ENCODE assay signal across 8 cellular contexts in genomic region chr6:28281288-28282064, GRCh38. TPM values are rescaled to one million over a fixed set of nuclear protein-coding genes. Genes with fewer than 3 reads are reported as not detected.
A peak's percentile ranks its signal among the peaks of the same experiment; 100 is the strongest.
DNase-seq lines count a peak whose midpoint lies in the region; ATAC-seq and TF ChIP-seq lines count a peak whose summit lies in the region.

Gene PGBD1, plus strand, starts transcription at chr6:28281572. Its CDS starts 2,242 bp downstream, at chr6:28283814.

- H3K27ac ChIP-seq in GM23338 (ENCODE audit: low read depth) (no peak within 1 kb of the TSS), RWPE2 (ENCODE audit: poor library complexity, severe bottlenecking) (peak within 1 kb of the TSS; percentile 6), tibial nerve (peak within 1 kb of the TSS in 3 of 4 donors; percentile 15 to 45 (median 21))

- peak within 1 kb of the TSS; percentile 97 for H3K4me3 ChIP-seq in GM23338
- peak within 1 kb of the TSS; percentile 73 for H3K4me3 ChIP-seq in RWPE2 (ENCODE audit: severe bottlenecking)
- H3K4me3 ChIP-seq in tibial nerve, result peak within 1 kb of the TSS; percentile 39 to 74 (median 64)

- peak within 1 kb of the TSS; percentile 91 for H3K4me2 ChIP-seq in GM23338

- no peaks in the 10 kb centered on the region; the same call in 1 of the 2 replicates for H4K20me1 ChIP-seq in GM23338 (replicated peaks; ENCODE audit: insufficient read depth)

- no peaks in the 10 kb centered on the region for H3K27me3 Mint-ChIP-seq in GM23338 (ENCODE audit: insufficient read depth, low read depth, poor library complexity)

- H3K36me3 ChIP-seq in ES-I3 (ENCODE audit: insufficient read depth, low read length) (peaks cover 5% of the 10 kb centered on the region; the same call in 1 of the 2 replicates), GM23338 (ENCODE audit: insufficient read depth) (0 out of 2 replicates have a peak, but pooled peaks cover 20% of the 10 kb centered on the region), RWPE2 (ENCODE audit: low read depth) (peaks cover 26% of the 10 kb centered on the region), tibial nerve (peaks cover 0 to 50% (median 0%) of the 10 kb centered on the region in 3 donors)

- H3K4me1 ChIP-seq in ES-I3 (ENCODE audit: insufficient read depth, low read length) (0 out of 2 replicates have a peak, but pooled peaks cover 5% of the 10 kb centered on the region), GM23338 (ENCODE audit: insufficient read depth) (peaks cover 14% of the 10 kb centered on the region), RWPE2 (ENCODE audit: insufficient read depth, poor library complexity, severe bottlenecking) (peaks cover 6% of the 10 kb centered on the region), tibial nerve (peaks cover 0 to 17% (median 5%) of the 10 kb centered on the region in 4 donors)

- H3K4me1 Mint-ChIP-seq in GM23338, result peaks cover 13% of the 10 kb centered on the region

- 0 to 1% methylated on average over 26 to 50 of the region's 50 CpGs for WGBS in tibial nerve, 2 donors

- peaks cover 21% of the 10 kb centered on the region for H3K79me2 ChIP-seq in GM23338 (replicated peaks; ENCODE audit: insufficient read depth)

- no peaks in the 10 kb centered on the region for H3F3A ChIP-seq in GM23338 (replicated peaks; ENCODE audit: low read depth)

- no peak for TF ChIP-seq CTCF in GM23338 (conservative IDR thresholded peaks at IDR 0.05; ENCODE audit: low read depth in 2 of 2)
- TF ChIP-seq CTCF in RWPE2 (IDR thresholded peaks at IDR 0.05; ENCODE audit: poor library complexity, severe bottlenecking), result no peak
- no peak for TF ChIP-seq CTCF in tibial nerve (IDR thresholded peaks at IDR 0.05)

- H3K27me3 ChIP-seq in GM23338 (ENCODE audit: insufficient read depth), result no peaks in the 10 kb centered on the region
- no peaks in the 10 kb centered on the region for H3K27me3 ChIP-seq in RWPE2 (ENCODE audit: insufficient read depth, poor library complexity, severe bottlenecking)
- no peaks in the 10 kb centered on the region for H3K27me3 ChIP-seq in tibial nerve

- peak within 1 kb of the TSS; percentile 98 for H3K4me3 Mint-ChIP-seq in GM23338

- ATAC-seq in GM23338 (peak; percentile 99), RWPE2 (ENCODE audit: low read depth) (peak; percentile 94)
- peak; percentile 86 to 93 for ATAC-seq in activated naive CD4-positive, alpha-beta T cell treated with anti-CD3 and anti-CD28 coated beads, Interleukin-2, amount 50 U/mL, for 72 hours

- TF ChIP-seq EP300 in tibial nerve (IDR thresholded peaks at IDR 0.05), result no peak

- no peak within 1 kb of the TSS for H3K27ac Mint-ChIP-seq in GM23338
- H3K27ac Mint-ChIP-seq in activated naive CD4-positive, alpha-beta T cell treated with anti-CD3 and anti-CD28 coated beads, Interleukin-2, amount 50 U/mL, for 72 hours, result no peak within 1 kb of the TSS

- no peak for TF ChIP-seq POLR2A in tibial nerve (IDR thresholded peaks at IDR 0.05)

- H2AFZ ChIP-seq in GM23338, result peak within 1 kb of the TSS; percentile 100

- DNase-seq in GM23338 (ENCODE audit: low spot score) (peak; percentile 93), LoVo (ENCODE audit: low spot score) (peak; percentile 73), RWPE2 (ENCODE audit: low spot score) (peak; percentile 82), head of caudate nucleus (peak; percentile 37 to 91 (median 80)), occipital lobe (lab: John Stamatoyannopoulos, UW) (peak; percentile 60), tibial nerve (ENCODE audit: low spot score in 2 of 2) (peak in 1 of 2 donors; percentile 16)
- peak in 1 of 2 donors; percentile 67 for DNase-seq in activated naive CD4-positive, alpha-beta T cell treated with anti-CD3 and anti-CD28 coated beads, Interleukin-2, amount 50 U/mL, for 72 hours (ENCODE audit: low spot score in 2 of 2)

- intact Hi-C loops in head of caudate nucleus (cut with DNase I), result no loop called here

- H3K9me3 ChIP-seq in ES-I3 (ENCODE audit: control insufficient read depth, insufficient read depth, low read length) (no peaks in the 10 kb centered on the region), RWPE2 (ENCODE audit: severe bottlenecking) (no peaks in the 10 kb centered on the region), tibial nerve (peaks cover 0 to 19% (median 0%) of the 10 kb centered on the region in 4 donors)

- no peaks in the 10 kb centered on the region for H3K9me2 ChIP-seq in GM23338 (ENCODE audit: insufficient read depth)

- H3K36me3 Mint-ChIP-seq in GM23338 (ENCODE audit: low read depth), result peaks cover 13% of the 10 kb centered on the region
- H3K36me3 Mint-ChIP-seq in activated naive CD4-positive, alpha-beta T cell treated with anti-CD3 and anti-CD28 coated beads, Interleukin-2, amount 50 U/mL, for 72 hours, result peaks cover 36 to 37% of the 10 kb centered on the region in 2 donors

- H3K9ac ChIP-seq in ES-I3 (ENCODE audit: low read depth, low read length), result peak within 1 kb of the TSS; percentile 95

- H3K9me3 Mint-ChIP-seq in GM23338, result no peaks in the 10 kb centered on the region
- no peaks in the 10 kb centered on the region for H3K9me3 Mint-ChIP-seq in activated naive CD4-positive, alpha-beta T cell treated with anti-CD3 and anti-CD28 coated beads, Interleukin-2, amount 50 U/mL, for 72 hours

TF ChIP-seq in GM23338, 12 proteins besides CTCF, POLR2A, EP300 and RAD21 (continues in another document):
- TF ChIP-seq, protein P1, sequence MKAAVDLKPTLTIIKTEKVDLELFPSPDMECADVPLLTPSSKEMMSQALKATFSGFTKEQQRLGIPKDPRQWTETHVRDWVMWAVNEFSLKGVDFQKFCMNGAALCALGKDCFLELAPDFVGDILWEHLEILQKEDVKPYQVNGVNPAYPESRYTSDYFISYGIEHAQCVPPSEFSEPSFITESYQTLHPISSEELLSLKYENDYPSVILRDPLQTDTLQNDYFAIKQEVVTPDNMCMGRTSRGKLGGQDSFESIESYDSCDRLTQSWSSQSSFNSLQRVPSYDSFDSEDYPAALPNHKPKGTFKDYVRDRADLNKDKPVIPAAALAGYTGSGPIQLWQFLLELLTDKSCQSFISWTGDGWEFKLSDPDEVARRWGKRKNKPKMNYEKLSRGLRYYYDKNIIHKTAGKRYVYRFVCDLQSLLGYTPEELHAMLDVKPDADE (IDR thresholded peaks at IDR 0.05), result peak; percentile 52; the same call in 1 of the 2 replicates
- TF ChIP-seq REST (IDR thresholded peaks at IDR 0.05; ENCODE audit: unreplicated experiment), result no peak
- peak; percentile 85 for TF ChIP-seq POLR2AphosphoS5 (IDR thresholded peaks at IDR 0.05; ENCODE audit: low read depth)

RNA-seq across cellular contexts. Expression of gene PGBD1, which starts in this region (rescaled TPM):
- 8.4 and 10.5 TPM in 2 replicates for total RNA-seq in GM23338 (2014; rRNA removed; shearing (Covaris generic))
- 6.0 and 7.5 TPM in 2 replicates for polyA plus RNA-seq in GM23338 (2016; fragmentation: Nextera tagmentation; extraction: Ambion mirVana)
- total RNA-seq in activated naive CD4-positive, alpha-beta T cell treated with anti-CD3 and anti-CD28 coated beads, Interleukin-2, amount 50 U/mL, for 72 hours, result 1 to 10 TPM in 1 of 2 donors, under 1 TPM in 1; 0.39 to 2.3 TPM
- 17.0 TPM for total RNA-seq in occipital lobe
- 1 to 10 TPM; 5.0 to 6.9 (median 6.5) TPM for total RNA-seq in tibial nerve
